14 cellular contexts compared by ENCODE assay signal in genomic region chr12:85531345-85531744, GRCh38.
A peak's percentile ranks its signal among the peaks of the same experiment; 100 is the strongest.
DNase-seq lines count a peak whose midpoint lies in the region; ATAC-seq and TF ChIP-seq lines count a peak whose summit lies in the region.
"Had no signal": no experiment of that assay in that cellular context is flagged by ENCODE, and none has a peak within 500 bp of the region (broad histone marks: within the 10 kb centered on the region; RNA-seq: fewer than 3 reads in every experiment).

No MANE protein-coding gene starts in this region.

- no peaks in the 10 kb centered on the region for H3K36me3 ChIP-seq in MG63
- no peaks in the 10 kb centered on the region for H3K36me3 ChIP-seq in naive thymus-derived CD4-positive, alpha-beta T cell (ENCODE audit: control insufficient read depth in 2 of 3, insufficient read depth in 3 of 3, low read length in 3 of 3)
- H3K36me3 ChIP-seq: adrenal gland, ovary had no signal

- H3K9me3 ChIP-seq in MG63, result no peaks in the 10 kb centered on the region
- no peaks in the 10 kb centered on the region for H3K9me3 ChIP-seq in naive thymus-derived CD4-positive, alpha-beta T cell (ENCODE audit: control insufficient read depth in 2 of 3, low read length in 3 of 3)
- H3K9me3 ChIP-seq: adrenal gland, ovary had no signal

- intact Hi-C loops in naive thymus-derived CD4-positive, alpha-beta T cell (cut with micrococcal nuclease), result no loop called here

- in situ Hi-C loops in GM13976 (cut with MboI; ENCODE audit: low sequenced_read_pairs, unreplicated experiment), result no loop called here

- no peak overlapping the region for H3K27ac ChIP-seq in naive thymus-derived CD4-positive, alpha-beta T cell (ENCODE audit: low read depth, low read length)
- H3K27ac ChIP-seq: adrenal gland, ovary had no signal

- H3K4me3 Mint-ChIP-seq in type B pancreatic cell, result no peak overlapping the region
- H3K4me3 Mint-ChIP-seq in naive thymus-derived CD4-positive, alpha-beta T cell, result no peak overlapping the region

- no peaks in the 10 kb centered on the region for H3K27me3 Mint-ChIP-seq in type B pancreatic cell
- no peaks in the 10 kb centered on the region for H3K27me3 Mint-ChIP-seq in naive thymus-derived CD4-positive, alpha-beta T cell

- no peaks in the 10 kb centered on the region for H3K27me3 ChIP-seq in MG63
- no peaks in the 10 kb centered on the region for H3K27me3 ChIP-seq in naive thymus-derived CD4-positive, alpha-beta T cell (ENCODE audit: control insufficient read depth in 2 of 2, insufficient read depth in 2 of 2, low read length in 2 of 2)
- H3K27me3 ChIP-seq: adrenal gland, ovary had no signal

- H3K4me3 ChIP-seq in MG63, result no peak overlapping the region
- no peak overlapping the region for H3K4me3 ChIP-seq in naive thymus-derived CD4-positive, alpha-beta T cell (ENCODE audit: low read length)
- H3K4me3 ChIP-seq: adrenal gland, lung, ovary had no signal

- TF ChIP-seq CTCF in GM13976 (IDR thresholded peaks at IDR 0.05; ENCODE audit: borderline replicate concordance, control extremely low read depth, extremely low read depth, insufficient read depth, missing control alignments) (no peak), type B pancreatic cell (conservative IDR thresholded peaks at IDR 0.05) (no peak)

- no peaks in the 10 kb centered on the region for H3K9me3 Mint-ChIP-seq in type B pancreatic cell
- H3K9me3 Mint-ChIP-seq in naive thymus-derived CD4-positive, alpha-beta T cell, result peaks cover 0 to 4% (median 0%) of the 10 kb centered on the region in 11 donors

- ATAC-seq in GM19397 (IDR thresholded peaks at IDR 0.05; ENCODE audit: unreplicated experiment) (peak; percentile 91), HG02759 (IDR thresholded peaks at IDR 0.05; ENCODE audit: unreplicated experiment) (peak; percentile 91), HG03378 (IDR thresholded peaks at IDR 0.05; ENCODE audit: unreplicated experiment) (peak; percentile 97)
- no peak for ATAC-seq in naive thymus-derived CD4-positive, alpha-beta T cell
- ATAC-seq: stimulated activated naive CD8-positive, alpha-beta T cell treated with anti-CD3 and anti-CD28 coated beads, Interleukin-15, Interleukin-2, amounts not matched to agents 100 U/mL and 50 U/mL, for 24 hours had no signal

- POLR2A ChIA-PET in naive thymus-derived CD4-positive, alpha-beta T cell (lab: Charles Lee), result no interaction called here

- H3K36me3 Mint-ChIP-seq in type B pancreatic cell, result peaks cover 3% of the 10 kb centered on the region
- peaks cover 0 to 3% (median 0%) of the 10 kb centered on the region in 5 donors for H3K36me3 Mint-ChIP-seq in naive thymus-derived CD4-positive, alpha-beta T cell

- H3K27ac Mint-ChIP-seq in type B pancreatic cell, result no peak overlapping the region
- H3K27ac Mint-ChIP-seq in naive thymus-derived CD4-positive, alpha-beta T cell, result no peak overlapping the region

- H3K4me1 Mint-ChIP-seq in type B pancreatic cell (ENCODE audit: unreplicated experiment), result no peaks in the 10 kb centered on the region
- no peaks in the 10 kb centered on the region for H3K4me1 Mint-ChIP-seq in naive thymus-derived CD4-positive, alpha-beta T cell

- CTCF ChIA-PET in naive thymus-derived CD4-positive, alpha-beta T cell (lab: Charles Lee), result no interaction called here

- H3K4me1 ChIP-seq in naive thymus-derived CD4-positive, alpha-beta T cell (ENCODE audit: control insufficient read depth in 2 of 2, insufficient read depth in 2 of 2, low read length in 2 of 2), result no peaks in the 10 kb centered on the region
- H3K4me1 ChIP-seq: adrenal gland had no signal

- DNase-seq in GM13976 (ENCODE audit: low spot score), result peak; percentile 22
- no peak for DNase-seq in MG63
- DNase-seq in type B pancreatic cell (ENCODE audit: extremely low spot score, unreplicated experiment), result no peak
- no peak for DNase-seq in HuH-7 (ENCODE audit: low spot score)
- no peak for DNase-seq in naive thymus-derived CD4-positive, alpha-beta T cell
- DNase-seq: adrenal gland; head of caudate nucleus; NCI-H1930; ovary; stimulated activated naive CD8-positive, alpha-beta T cell treated with anti-CD3 and anti-CD28 coated beads, Interleukin-15, Interleukin-2, amounts not matched to agents 100 U/mL and 50 U/mL, for 24 hours had no signal
